8 cellular contexts compared by ENCODE assay signal in genomic region chr15:51403072-51403878, GRCh38.
DNase-seq lines count a peak whose midpoint lies in the region; ATAC-seq and TF ChIP-seq lines count a peak whose summit lies in the region.

No MANE protein-coding gene starts in this region.

- H3K36me3 ChIP-seq in RWPE2 (ENCODE audit: low read depth) (no peaks in the 10 kb centered on the region), thoracic aorta (no peaks in the 10 kb centered on the region)

- CTCF ChIA-PET in activated CD4-positive, alpha-beta memory T cell treated with anti-CD3 and anti-CD28 coated beads, Interleukin-2, amount 10 ng/mL, durations not matched to agents 7 days and 5 days (lab: Charles Lee): interaction anchor here (0.6 kb wide), 1 partner anchor 240 kb away, joined by 3 read pairs; no protein-coding TSS in a partner anchor

- H3K9me3 Mint-ChIP-seq in activated CD4-positive, alpha-beta memory T cell treated with anti-CD3 and anti-CD28 coated beads, Interleukin-2, amount 10 ng/mL, durations not matched to agents 7 days and 5 days: no peaks in the 10 kb centered on the region

- DNase-seq in AG08395 (ENCODE audit: low spot score) (peak; percentile 55), HCEC 1CT (peak; percentile 34), RWPE2 (ENCODE audit: low spot score) (no peak), foreskin keratinocyte (peak in 1 of 2 donors; percentile 34), thoracic aorta (ENCODE audit: low spot score) (no peak)
- DNase-seq in activated CD4-positive, alpha-beta memory T cell treated with anti-CD3 and anti-CD28 coated beads, Interleukin-2, amount 10 ng/mL, durations not matched to agents 7 days and 5 days: no peak

- no peaks in the 10 kb centered on the region for H3K4me1 Mint-ChIP-seq in activated CD4-positive, alpha-beta memory T cell treated with anti-CD3 and anti-CD28 coated beads, Interleukin-2, amount 10 ng/mL, durations not matched to agents 7 days and 5 days

- POLR2A ChIA-PET in activated CD4-positive, alpha-beta memory T cell treated with anti-CD3 and anti-CD28 coated beads, Interleukin-2, amount 10 ng/mL, durations not matched to agents 7 days and 5 days (lab: Charles Lee): no interaction called here

- H3K4me1 ChIP-seq in RWPE2 (ENCODE audit: insufficient read depth, poor library complexity, severe bottlenecking) (no peaks in the 10 kb centered on the region), foreskin keratinocyte (no peaks in the 10 kb centered on the region), thoracic aorta (ENCODE audit: control insufficient read depth in 1 of 2, low read depth in 2 of 2) (no peaks in the 10 kb centered on the region)

- H3K27ac ChIP-seq in RWPE2 (ENCODE audit: poor library complexity, severe bottlenecking): no peak overlapping the region
- H3K27ac ChIP-seq in foreskin keratinocyte: no peak overlapping the region
- H3K27ac ChIP-seq in thoracic aorta: no peak overlapping the region

- H3K27ac Mint-ChIP-seq in activated CD4-positive, alpha-beta memory T cell treated with anti-CD3 and anti-CD28 coated beads, Interleukin-2, amount 10 ng/mL, durations not matched to agents 7 days and 5 days: no peak overlapping the region

- no peak overlapping the region for H3K4me3 Mint-ChIP-seq in activated CD4-positive, alpha-beta memory T cell treated with anti-CD3 and anti-CD28 coated beads, Interleukin-2, amount 10 ng/mL, durations not matched to agents 7 days and 5 days

- H3K36me3 Mint-ChIP-seq in activated CD4-positive, alpha-beta memory T cell treated with anti-CD3 and anti-CD28 coated beads, Interleukin-2, amount 10 ng/mL, durations not matched to agents 7 days and 5 days (ENCODE audit: low read depth): no peaks in the 10 kb centered on the region

- peaks cover 26% of the 10 kb centered on the region for H3K27me3 Mint-ChIP-seq in activated CD4-positive, alpha-beta memory T cell treated with anti-CD3 and anti-CD28 coated beads, Interleukin-2, amount 10 ng/mL, durations not matched to agents 7 days and 5 days

- H3K9me3 ChIP-seq in RWPE2 (ENCODE audit: severe bottlenecking) (no peaks in the 10 kb centered on the region), thoracic aorta (no peaks in the 10 kb centered on the region)

- TF ChIP-seq CTCF in RWPE2 (IDR thresholded peaks at IDR 0.05; ENCODE audit: poor library complexity, severe bottlenecking): peak; percentile 80
- peak; percentile 71 for TF ChIP-seq CTCF in foreskin keratinocyte (conservative IDR thresholded peaks at IDR 0.05)
- peak; percentile 33 for TF ChIP-seq CTCF in thoracic aorta (IDR thresholded peaks at IDR 0.05)

- peak; percentile 33; the same call in 2 of the 3 replicates for ATAC-seq in RWPE2 (ENCODE audit: low read depth)
- peak; percentile 57 for ATAC-seq in foreskin keratinocyte
- ATAC-seq in thoracic aorta (ENCODE audit: insufficient number of reproducible peaks, low FRiP score, low read depth): no peak
- ATAC-seq in GM21390 (IDR thresholded peaks at IDR 0.05; ENCODE audit: unreplicated experiment): no peak
- no peak for ATAC-seq in GM18505 (IDR thresholded peaks at IDR 0.05; ENCODE audit: unreplicated experiment)

- no peaks in the 10 kb centered on the region for H3K27me3 ChIP-seq in RWPE2 (ENCODE audit: insufficient read depth, poor library complexity, severe bottlenecking)
- H3K27me3 ChIP-seq in foreskin keratinocyte: peaks cover 38% of the 10 kb centered on the region
- no peaks in the 10 kb centered on the region for H3K27me3 ChIP-seq in thoracic aorta (replicated peaks; ENCODE audit: insufficient read depth)

- no peak for TF ChIP-seq POLR2A in GM18505 (IDR thresholded peaks at IDR 0.05; ENCODE audit: borderline replicate concordance, extremely low read depth, insufficient read depth, insufficient read length)

- H3K4me3 ChIP-seq in RWPE2 (ENCODE audit: severe bottlenecking) (no peak overlapping the region), thoracic aorta (no peak overlapping the region)

Comparison
In these comparisons a context has a peak if more than half of its experiments do, and no peak if none do; other contexts are left out.
1. DNase-seq: peak in AG08395 (single experiment) and HCEC 1CT (single experiment); none in RWPE2 (single experiment), thoracic aorta (single experiment) and activated CD4-positive, alpha-beta memory T cell treated with anti-CD3 and anti-CD28 coated beads, Interleukin-2, amount 10 ng/mL, durations not matched to agents 7 days and 5 days (single experiment).
2. ATAC-seq: peak in RWPE2 (single experiment) and foreskin keratinocyte (single experiment); none in thoracic aorta (single experiment), GM21390 (single experiment) and GM18505 (single experiment).
3. Peak in every context shown above with its lines, with median percentiles within 50 percentile points of each other: CTCF ChIP-seq.